In the genomic region with DNA sequence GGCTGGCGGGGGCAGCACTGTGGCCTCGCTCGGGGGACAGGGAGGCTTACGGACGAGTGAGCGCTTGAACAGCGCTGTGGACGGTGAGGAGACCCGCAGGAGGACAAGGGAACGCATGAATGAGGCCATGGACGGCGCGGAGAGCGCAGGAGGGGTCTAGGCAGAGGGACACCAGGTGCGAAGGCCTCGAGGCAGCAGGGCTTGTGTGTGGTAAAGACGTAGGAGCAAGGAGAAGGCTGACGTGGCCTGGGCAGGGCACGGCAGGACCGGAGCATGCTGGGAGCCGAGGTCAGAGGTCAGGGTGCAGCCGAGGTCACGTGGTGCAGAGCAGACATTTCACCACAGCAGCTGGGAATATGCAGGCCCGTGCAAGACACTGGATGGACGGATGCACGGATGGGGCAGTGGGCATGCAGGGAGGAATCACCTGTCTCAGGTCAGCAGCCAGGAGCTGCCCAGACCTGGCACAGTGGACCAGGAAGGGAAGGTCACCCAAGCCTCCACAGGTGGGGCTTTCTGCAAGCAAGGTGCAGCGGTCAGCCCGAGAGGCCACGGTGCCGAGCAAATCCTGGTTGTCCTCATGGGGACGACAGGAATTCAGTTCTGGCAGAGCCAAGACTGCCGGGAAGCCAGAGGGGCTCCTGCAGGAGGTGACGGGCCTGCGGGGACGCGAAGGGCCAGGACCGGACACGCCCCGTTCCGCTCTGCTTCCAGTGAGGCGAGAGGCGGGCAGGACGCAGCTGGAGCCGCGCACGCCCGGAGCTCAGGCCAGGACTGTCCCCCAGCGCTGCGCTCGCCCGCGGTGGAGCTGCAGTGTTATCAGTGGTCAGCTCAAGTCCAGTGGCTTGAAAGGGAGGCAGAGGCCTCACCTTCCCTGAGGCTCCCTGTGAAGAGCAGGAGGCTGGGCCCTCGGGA, we compare ENCODE assay signal across 16 cellular contexts.
DNase-seq lines count a peak whose midpoint lies in the region; ATAC-seq and TF ChIP-seq lines count a peak whose summit lies in the region.
"Had no signal": no experiment of that assay in that cellular context is flagged by ENCODE, and none has a peak within 500 bp of the region (broad histone marks: within the 10 kb centered on the region; RNA-seq: fewer than 3 reads in every experiment).

No MANE protein-coding gene starts in this region.

- H3K4me1 ChIP-seq in neutrophil (ENCODE audit: control insufficient read depth in 1 of 2, insufficient read depth in 1 of 2, low read depth in 1 of 2, low read length in 1 of 2): peaks cover 65 to 74% of the 10 kb centered on the region in 2 experiments

- H3K36me3 Mint-ChIP-seq in stimulated activated naive CD8-positive, alpha-beta T cell treated with anti-CD3 and anti-CD28 coated beads, Interleukin-15, Interleukin-2, amounts not matched to agents 100 ng/mL and 50 ng/mL, for 24 hours (ENCODE audit: low read depth): peaks cover 10% of the 10 kb centered on the region
- peaks cover 82% of the 10 kb centered on the region for H3K36me3 Mint-ChIP-seq in effector memory CD8-positive, alpha-beta T cell (ENCODE audit: insufficient read depth)

- H3K27me3 Mint-ChIP-seq in stimulated activated naive CD8-positive, alpha-beta T cell treated with anti-CD3 and anti-CD28 coated beads, Interleukin-15, Interleukin-2, amounts not matched to agents 100 ng/mL and 50 ng/mL, for 24 hours: no peaks in the 10 kb centered on the region
- H3K27me3 Mint-ChIP-seq in effector memory CD8-positive, alpha-beta T cell: no peaks in the 10 kb centered on the region
- H3K27me3 Mint-ChIP-seq: dendritic cell treated with granulocyte-macrophage colony-stimulating factor and Interleukin-4, amounts not matched to agents 40 ng/mL and 50 ng/mL, for 4 days had no signal

- no peak overlapping the region for H3K4me3 Mint-ChIP-seq in stimulated activated naive CD8-positive, alpha-beta T cell treated with anti-CD3 and anti-CD28 coated beads, Interleukin-15, Interleukin-2, amounts not matched to agents 100 ng/mL and 50 ng/mL, for 24 hours
- peak overlapping the region in 1 of 2 donors; percentile 43 for H3K4me3 Mint-ChIP-seq in effector memory CD8-positive, alpha-beta T cell
- H3K4me3 Mint-ChIP-seq: activated CD8-positive, alpha-beta T cell treated with anti-CD3 and anti-CD28 coated beads, Interleukin-2, amount 10 ng/mL, durations not matched to agents 7 days and 5 days; dendritic cell treated with granulocyte-macrophage colony-stimulating factor and Interleukin-4, amounts not matched to agents 40 ng/mL and 50 ng/mL, for 4 days had no signal

- no peak for ATAC-seq in stimulated activated naive CD8-positive, alpha-beta T cell treated with anti-CD3 and anti-CD28 coated beads, Interleukin-15, Interleukin-2, amounts not matched to agents 100 U/mL and 50 U/mL, for 24 hours
- no peak for ATAC-seq in effector memory CD8-positive, alpha-beta T cell (replicated peaks)
- no peak for ATAC-seq in GM21515 (IDR thresholded peaks at IDR 0.05; ENCODE audit: unreplicated experiment)
- ATAC-seq: Panc1 had no signal

- H3K36me3 ChIP-seq in neutrophil: no peaks in the 10 kb centered on the region
- H3K36me3 ChIP-seq in MG63: peaks cover 4% of the 10 kb centered on the region
- H3K36me3 ChIP-seq: HAP-1 had no signal

- H3K4me3 ChIP-seq in neutrophil (ENCODE audit: low read depth in 1 of 2, low read length in 1 of 2): no peak overlapping the region
- no peak overlapping the region for H3K4me3 ChIP-seq in MG63
- H3K4me3 ChIP-seq: HAP-1 had no signal

- no peak for TF ChIP-seq CTCF in neutrophil (IDR thresholded peaks at IDR 0.05)

- H3K9me3 ChIP-seq in neutrophil (no peaks in the 10 kb centered on the region), MG63 (no peaks in the 10 kb centered on the region)
- H3K9me3 ChIP-seq: HAP-1 had no signal

- peak overlapping the region; percentile 70 for H3K27ac Mint-ChIP-seq in stimulated activated naive CD8-positive, alpha-beta T cell treated with anti-CD3 and anti-CD28 coated beads, Interleukin-15, Interleukin-2, amounts not matched to agents 100 ng/mL and 50 ng/mL, for 24 hours
- H3K27ac Mint-ChIP-seq in effector memory CD8-positive, alpha-beta T cell: peak overlapping the region; percentile 31 to 63
- H3K27ac Mint-ChIP-seq: activated CD8-positive, alpha-beta T cell treated with anti-CD3 and anti-CD28 coated beads, Interleukin-2, amount 10 ng/mL, durations not matched to agents 7 days and 5 days; dendritic cell treated with granulocyte-macrophage colony-stimulating factor and Interleukin-4, amounts not matched to agents 40 ng/mL and 50 ng/mL, for 4 days had no signal

- peaks cover 77% of the 10 kb centered on the region for H3K4me1 Mint-ChIP-seq in stimulated activated naive CD8-positive, alpha-beta T cell treated with anti-CD3 and anti-CD28 coated beads, Interleukin-15, Interleukin-2, amounts not matched to agents 100 ng/mL and 50 ng/mL, for 24 hours (ENCODE audit: low read depth)
- H3K4me1 Mint-ChIP-seq in effector memory CD8-positive, alpha-beta T cell (ENCODE audit: low read depth in 2 of 2): peaks cover 36 to 42% of the 10 kb centered on the region in 2 donors

- H3K27me3 ChIP-seq in neutrophil (no peaks in the 10 kb centered on the region), MG63 (no peaks in the 10 kb centered on the region)

- H3K9me3 Mint-ChIP-seq in stimulated activated naive CD8-positive, alpha-beta T cell treated with anti-CD3 and anti-CD28 coated beads, Interleukin-15, Interleukin-2, amounts not matched to agents 100 ng/mL and 50 ng/mL, for 24 hours: no peaks in the 10 kb centered on the region
- H3K9me3 Mint-ChIP-seq in effector memory CD8-positive, alpha-beta T cell: no peaks in the 10 kb centered on the region
- H3K9me3 Mint-ChIP-seq: dendritic cell treated with granulocyte-macrophage colony-stimulating factor and Interleukin-4, amounts not matched to agents 40 ng/mL and 50 ng/mL, for 4 days had no signal

- peak overlapping the region; percentile 84 for H3K27ac ChIP-seq in neutrophil

- no peak for DNase-seq in stimulated activated naive CD8-positive, alpha-beta T cell treated with anti-CD3 and anti-CD28 coated beads, Interleukin-15, Interleukin-2, amounts not matched to agents 100 U/mL and 50 U/mL, for 24 hours
- no peak for DNase-seq in effector memory CD8-positive, alpha-beta T cell
- no peak for DNase-seq in MG63
- DNase-seq in dermis blood vessel endothelial cell: no peak
- DNase-seq in HuH-7 (ENCODE audit: low spot score): no peak
- DNase-seq: activated CD8-positive, alpha-beta T cell treated with anti-CD3 and anti-CD28 coated beads, Interleukin-2, amount 10 ng/mL, durations not matched to agents 7 days and 5 days; GDM1; NCI-H1105 treated with DMSO at 0.1 percent for 48 hours; NCI-H226; stimulated activated CD4-positive, alpha-beta T cell treated with anti-CD3 and anti-CD28 coated beads, Interleukin-12 subunit alpha, Interleukin-12 subunit beta, amount 100 ng/mL, for 4 hours had no signal
